ENCODE assay signal across 15 cellular contexts in the genomic region with DNA sequence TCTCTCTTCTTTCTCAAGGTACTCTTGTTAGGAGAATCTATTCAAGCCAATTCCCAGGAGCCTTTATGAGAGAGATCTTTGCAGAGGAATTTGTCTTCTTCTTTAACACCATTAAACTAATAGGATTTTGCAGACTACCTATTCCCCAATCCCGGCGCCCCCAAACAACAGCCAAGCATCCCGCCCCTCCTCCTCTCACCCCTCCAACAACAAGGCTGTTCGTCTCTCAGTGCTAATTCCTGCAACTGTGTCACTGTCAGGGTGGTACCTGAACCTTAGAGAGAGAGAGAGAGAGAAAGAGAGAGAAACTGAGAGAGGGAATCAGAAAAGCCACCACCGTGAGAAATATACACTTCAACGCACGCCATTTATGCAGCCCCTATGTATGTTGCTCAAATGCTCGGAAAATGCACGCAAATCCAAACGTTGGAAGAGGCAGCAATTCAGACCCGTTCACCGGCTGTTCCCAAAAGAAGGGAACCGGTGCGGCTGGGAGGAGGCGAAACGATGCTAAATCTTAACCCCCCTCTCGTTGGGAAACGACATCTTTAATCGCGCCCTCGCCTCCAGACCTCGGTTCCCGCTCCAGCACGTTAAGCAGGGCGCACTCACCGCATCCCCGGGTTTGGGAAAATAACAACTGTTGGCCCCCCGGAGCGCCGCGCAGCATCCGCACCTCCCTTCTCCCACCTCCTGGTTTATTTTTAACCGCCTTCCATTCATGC. TPM values are rescaled to one million over a fixed set of nuclear protein-coding genes. Genes with fewer than 3 reads are reported as not detected.
DNase-seq lines count a peak whose midpoint lies in the region; ATAC-seq and TF ChIP-seq lines count a peak whose summit lies in the region.
"Had no signal": no experiment of that assay in that cellular context is flagged by ENCODE, and none has a peak within 500 bp of the region (broad histone marks: within the 10 kb centered on the region; RNA-seq: fewer than 3 reads in every experiment).

No MANE protein-coding gene starts in this region.

- in situ Hi-C loops in mammary epithelial cell (cut with MboI; ENCODE audit: low sequenced_read_pairs in 2 of 2), result no loop called here

- H3K27me3 ChIP-seq in HUES48 (ENCODE audit: control insufficient read depth, insufficient read depth, low read length), result peaks cover 100% of the 10 kb centered on the region
- no peaks in the 10 kb centered on the region for H3K27me3 ChIP-seq in ascending aorta
- peaks cover 61% of the 10 kb centered on the region for H3K27me3 ChIP-seq in hepatocyte
- H3K27me3 ChIP-seq in stomach smooth muscle (ENCODE audit: control insufficient read depth in 1 of 2, insufficient read depth in 2 of 2, low read length in 2 of 2), result peaks cover 0 to 5% of the 10 kb centered on the region in 2 donors
- H3K27me3 ChIP-seq in mammary epithelial cell (ENCODE audit: insufficient read depth, low read length), result peaks cover 19% of the 10 kb centered on the region
- peaks cover 9% of the 10 kb centered on the region for H3K27me3 ChIP-seq in prostate gland (replicated peaks; ENCODE audit: insufficient read depth)

- H2AFZ ChIP-seq in hepatocyte, result peak overlapping the region; percentile 57
- no peak overlapping the region for H2AFZ ChIP-seq in mammary epithelial cell (ENCODE audit: low read depth, low read length)

- no peak overlapping the region for H3K27ac ChIP-seq in HUES48 (ENCODE audit: low read depth, low read length)
- no peak overlapping the region for H3K27ac ChIP-seq in ascending aorta
- H3K27ac ChIP-seq in hepatocyte, result no peak overlapping the region
- H3K27ac ChIP-seq in stomach smooth muscle (ENCODE audit: low read length), result no peak overlapping the region
- no peak overlapping the region for H3K27ac ChIP-seq in mammary epithelial cell (ENCODE audit: insufficient read depth, low read depth, low read length)
- no peak overlapping the region for H3K27ac ChIP-seq in prostate gland

- TF ChIP-seq POLR2A in prostate gland (IDR thresholded peaks at IDR 0.05), result no peak

- H3K9ac ChIP-seq in HUES48 (ENCODE audit: low read depth, low read length) (no peak overlapping the region), stomach smooth muscle (ENCODE audit: low read length in 2 of 2) (peak overlapping the region in 1 of 2 donors; percentile 29), mammary epithelial cell (ENCODE audit: insufficient read depth, low read length) (no peak overlapping the region)

- H3K36me3 ChIP-seq in HUES48 (ENCODE audit: control insufficient read depth, insufficient read depth, low read length) (no peaks in the 10 kb centered on the region), ascending aorta (no peaks in the 10 kb centered on the region), hepatocyte (replicated peaks; ENCODE audit: insufficient read depth, low read depth) (no peaks in the 10 kb centered on the region), stomach smooth muscle (ENCODE audit: control insufficient read depth in 2 of 2, insufficient read depth in 2 of 2, low read length in 2 of 2) (no peaks in the 10 kb centered on the region), mammary epithelial cell (ENCODE audit: insufficient read depth, low read length) (no peaks in the 10 kb centered on the region), prostate gland (no peaks in the 10 kb centered on the region)

- WGBS in hepatocyte (ENCODE audit: low lambda C conversion rate, missing lambda C conversion rate), result 6% methylated on average over 33 of the region's 33 CpGs
- WGBS in mammary epithelial cell (ENCODE audit: low coverage, missing lambda C conversion rate), result 20% methylated on average over 30 of the region's 33 CpGs
- WGBS in prostate gland, result 7% methylated on average over 33 of the region's 33 CpGs

- DNase-seq in ascending aorta (ENCODE audit: low spot score in 2 of 2) (no peak), hepatocyte (ENCODE audit: low spot score) (no peak), mammary epithelial cell (no peak), prostate gland (ENCODE audit: low spot score) (no peak)
- DNase-seq: activated CD4-positive, alpha-beta T cell treated with anti-CD3 and anti-CD28 coated beads, Interleukin-2, amount 50 U/mL, for 48 hours; activated T-cell treated with anti-CD3 and anti-CD28 coated beads, Interleukin-2, amount 50 U/mL, for 72 hours; hippocampal formation; nephron progenitor cell had no signal

- dilution Hi-C loops in mammary epithelial cell (cut with HindIII; ENCODE audit: low sequenced_read_pairs), result no loop called here

- no peaks in the 10 kb centered on the region for H3K9me3 ChIP-seq in HUES48 (ENCODE audit: control insufficient read depth, insufficient read depth, low read length)
- no peaks in the 10 kb centered on the region for H3K9me3 ChIP-seq in ascending aorta
- H3K9me3 ChIP-seq in hepatocyte (ENCODE audit: low read depth), result no peaks in the 10 kb centered on the region
- H3K9me3 ChIP-seq in stomach smooth muscle (ENCODE audit: control insufficient read depth in 2 of 2, low read length in 2 of 2), result no peaks in the 10 kb centered on the region
- H3K9me3 ChIP-seq in mammary epithelial cell (replicated peaks; ENCODE audit: insufficient read depth, low read length), result no peaks in the 10 kb centered on the region
- no peaks in the 10 kb centered on the region for H3K9me3 ChIP-seq in prostate gland

- no peak for ATAC-seq in HG03039 (IDR thresholded peaks at IDR 0.05; ENCODE audit: unreplicated experiment)
- ATAC-seq: activated T-cell treated with anti-CD3 and anti-CD28 coated beads, Interleukin-2, amount 50 U/mL, for 72 hours had no signal

- H4K20me1 ChIP-seq in hepatocyte (ENCODE audit: insufficient read depth, poor library complexity, severe bottlenecking), result no peaks in the 10 kb centered on the region
- no peaks in the 10 kb centered on the region for H4K20me1 ChIP-seq in mammary epithelial cell (ENCODE audit: insufficient read depth, low read length)

- H3K4me1 ChIP-seq in HUES48 (ENCODE audit: control insufficient read depth, insufficient read depth, low read length) (peaks cover 18% of the 10 kb centered on the region; the same call in 1 of the 2 replicates), ascending aorta (peaks cover 0 to 3% of the 10 kb centered on the region in 2 donors), hepatocyte (ENCODE audit: insufficient read depth) (peaks cover 3% of the 10 kb centered on the region), stomach smooth muscle (ENCODE audit: control insufficient read depth, insufficient read depth, low read length) (peaks cover 9% of the 10 kb centered on the region), mammary epithelial cell (ENCODE audit: insufficient read depth, low read length) (no peaks in the 10 kb centered on the region), prostate gland (replicated peaks) (no peaks in the 10 kb centered on the region)

- BruUV-seq in mammary epithelial cell (replicated peaks; lab: Mats Ljungman, UMichigan), result no TSS peak

- no peaks in the 10 kb centered on the region for H3K79me2 ChIP-seq in hepatocyte
- H3K79me2 ChIP-seq in mammary epithelial cell (ENCODE audit: insufficient read depth, low read length), result no peaks in the 10 kb centered on the region

- intact Hi-C loops in ascending aorta (cut with DNase I) (no loop called here), mammary epithelial cell (cut with micrococcal nuclease) (no loop called here), prostate gland (cut with DNase I) (no loop called here)

- CTCF ChIA-PET in mammary epithelial cell (lab: Charles Lee; ENCODE audit: low non-redundant PET), result no interaction called here

- H3K9me2 ChIP-seq in hepatocyte (replicated peaks; ENCODE audit: insufficient read depth), result no peaks in the 10 kb centered on the region

- H3K4me2 ChIP-seq in hepatocyte (peak overlapping the region; percentile 94), mammary epithelial cell (ENCODE audit: insufficient read depth, low read depth, low read length) (no peak overlapping the region)

- TF ChIP-seq CTCF in ascending aorta (IDR thresholded peaks at IDR 0.05) (no peak), hepatocyte (IDR thresholded peaks at IDR 0.05; ENCODE audit: poor library complexity) (no peak), mammary epithelial cell (conservative IDR thresholded peaks at IDR 0.05 in 1 of 2, IDR thresholded peaks at IDR 0.05 in 1 of 2; ENCODE audit: extremely low read depth in 1 of 2, insufficient read depth in 1 of 2, low read depth in 1 of 2, low read length in 2 of 2) (no peak), prostate gland (IDR thresholded peaks at IDR 0.05) (no peak)

- H3K4me3 ChIP-seq in HUES48 (ENCODE audit: low read depth, low read length), result peak overlapping the region; percentile 51
- peak overlapping the region; percentile 1 to 55 for H3K4me3 ChIP-seq in ascending aorta
- peak overlapping the region; percentile 60 for H3K4me3 ChIP-seq in hepatocyte
- H3K4me3 ChIP-seq in stomach smooth muscle (ENCODE audit: low read length in 2 of 2), result peak overlapping the region; percentile 65 to 76
- no peak overlapping the region for H3K4me3 ChIP-seq in mammary epithelial cell (replicated peaks in 1 of 3; ENCODE audit: insufficient read depth in 1 of 3, low read depth in 2 of 3, low read length in 3 of 3)
- no peak overlapping the region for H3K4me3 ChIP-seq in prostate gland

RNA-seq across cellular contexts. Expression of a gene that starts 0.9 kb away (rescaled TPM):
- total RNA-seq in ascending aorta (0.11 TPM), hepatocyte (1.1 and 1.6 TPM in 2 replicates), mammary epithelial cell (not detected), prostate gland (under 1 TPM in 1 of 2 donors, not detected in 1; 0.51 TPM)
- polyA plus RNA-seq in hepatocyte (0.38 and 0.47 TPM in 2 replicates), mammary epithelial cell (not detected)
- not detected for polyA minus RNA-seq in mammary epithelial cell
- total RNA-seq: activated T-cell treated with anti-CD3 and anti-CD28 coated beads, Interleukin-2, amount 50 U/mL, for 72 hours; epithelial cell of proximal tubule; SK-MEL-5 had no signal
- polyA plus RNA-seq: BJ, IgD-negative memory B cell had no signal

Comparison
In these comparisons a context has a peak if more than half of its experiments do, and no peak if none do; other contexts are left out.
1. H3K4me3 ChIP-seq: peak in HUES48 (single experiment), ascending aorta (2 of 2), hepatocyte (single experiment) and stomach smooth muscle (2 of 2); none in mammary epithelial cell (0 of 3) and prostate gland (0 of 2).